ENCODE assay signal across 12 cellular contexts in the genomic region with DNA sequence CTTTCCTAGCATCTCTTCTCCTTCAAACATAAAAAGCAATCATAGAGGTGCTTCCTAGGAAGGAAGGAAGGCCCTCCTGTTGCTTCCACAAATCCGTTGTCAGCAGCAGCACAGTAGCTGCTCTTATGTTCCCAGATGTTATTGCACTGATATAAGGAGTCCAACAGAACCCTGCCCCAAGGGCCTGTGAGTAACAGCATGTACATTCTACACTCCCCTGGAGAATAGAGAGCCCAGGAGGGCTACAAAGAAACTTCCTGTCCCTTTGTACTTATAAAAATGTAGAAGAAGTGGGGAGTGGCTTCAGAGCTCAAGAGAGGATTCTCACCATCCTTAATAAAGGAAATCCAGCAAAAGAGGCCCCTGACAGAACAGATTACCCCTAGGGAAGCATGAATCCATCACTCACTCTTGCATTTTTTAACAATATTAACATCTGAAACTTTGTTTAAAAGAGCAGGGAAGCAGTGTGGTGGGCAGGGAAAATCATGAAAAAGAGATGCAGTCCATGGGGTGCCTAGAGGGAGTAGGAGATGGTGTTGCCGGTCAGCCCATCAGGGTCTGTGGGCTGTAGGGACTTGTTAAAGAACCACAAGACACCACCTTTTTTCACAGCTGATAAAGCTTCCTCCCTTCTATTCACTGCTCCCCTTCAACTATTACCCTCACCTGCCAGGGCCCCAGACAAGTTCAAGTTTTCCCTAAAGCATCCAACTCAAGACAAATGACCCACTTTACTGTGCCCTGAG.
DNase-seq lines count a peak whose midpoint lies in the region; ATAC-seq and TF ChIP-seq lines count a peak whose summit lies in the region.
"Had no signal": no experiment of that assay in that cellular context is flagged by ENCODE, and none has a peak within 500 bp of the region (broad histone marks: within the 10 kb centered on the region; RNA-seq: fewer than 3 reads in every experiment).

No MANE protein-coding gene starts in this region.

- peak overlapping the region; percentile 14 for H2BK5ac ChIP-seq in IMR-90 (ENCODE audit: low read depth, low read length, poor library complexity, severe bottlenecking)

- H3K79me2 ChIP-seq in mammary epithelial cell (ENCODE audit: insufficient read depth, low read length): no peaks in the 10 kb centered on the region

- peak overlapping the region; percentile 91 for H3K18ac ChIP-seq in IMR-90 (ENCODE audit: low read depth, low read length)

- CTCF ChIA-PET in IMR-90 (lab: Yijun Ruan, JAX) (no interaction called here), mammary epithelial cell (lab: Charles Lee; ENCODE audit: low non-redundant PET) (no interaction called here)

- POLR2A ChIA-PET in IMR-90 (lab: Charles Lee; ENCODE audit: unreplicated experiment): interaction anchor here (0.6 kb wide), 1 partner anchor 9 kb away, joined by 4 read pairs; no protein-coding TSS in a partner anchor

- H4K8ac ChIP-seq in IMR-90 (ENCODE audit: low read depth in 2 of 2, low read length in 2 of 2): peak overlapping the region; percentile 44 to 58; a peak in 3 of 4 replicates

- H3K4me2 ChIP-seq in IMR-90 (ENCODE audit: low read depth, low read length): no peak overlapping the region
- H3K4me2 ChIP-seq in mammary epithelial cell (ENCODE audit: insufficient read depth, low read depth, low read length): no peak overlapping the region

- peak overlapping the region; percentile 8 for H4K91ac ChIP-seq in IMR-90 (ENCODE audit: insufficient read depth, low read depth, low read length)

- dilution Hi-C loops in IMR-90 (cut with HindIII; ENCODE audit: low sequenced_read_pairs, unreplicated experiment) (no loop called here), mammary epithelial cell (cut with HindIII; ENCODE audit: low sequenced_read_pairs) (no loop called here)

- TF ChIP-seq RAD21 in IMR-90 (IDR thresholded peaks at IDR 0.05; ENCODE audit: low read length): no peak

- intact Hi-C loops in IMR-90 (cut with micrococcal nuclease) (no loop called here), mammary epithelial cell (cut with micrococcal nuclease) (no loop called here), left lung (cut with DNase I) (no loop called here), posterior cingulate gyrus (cut with DNase I) (no loop called here)

- no peak for TF ChIP-seq POLR2A in IMR-90 (IDR thresholded peaks at IDR 0.05; ENCODE audit: low read depth, low read length)

- no peak overlapping the region for H3K56ac ChIP-seq in IMR-90 (ENCODE audit: extremely low read depth, insufficient read depth, low read length)

- peak overlapping the region; percentile 83 for H3K14ac ChIP-seq in IMR-90 (replicated peaks; ENCODE audit: low read depth, low read length)

- peak overlapping the region; percentile 77; the same call in 1 of the 2 replicates for H3K4ac ChIP-seq in IMR-90 (ENCODE audit: low read depth, low read length)

- H3K27ac ChIP-seq in IMR-90 (ENCODE audit: insufficient read depth, low read length) (no peak overlapping the region), mammary epithelial cell (ENCODE audit: insufficient read depth, low read depth, low read length) (peak overlapping the region; percentile 29), left lung (no peak overlapping the region)
- H3K27ac ChIP-seq: WERI-Rb-1 had no signal

- H3K4me3 ChIP-seq in AG10803 (ENCODE audit: low read length) (no peak overlapping the region), IMR-90 (ENCODE audit: insufficient read depth, low read depth, low read length) (no peak overlapping the region), mammary epithelial cell (replicated peaks in 1 of 3; ENCODE audit: insufficient read depth in 1 of 3, low read depth in 2 of 3, low read length in 3 of 3) (no peak overlapping the region), left lung (no peak overlapping the region)

- H3K36me3 ChIP-seq in IMR-90 (ENCODE audit: control insufficient read depth, insufficient read depth, low read length): no peaks in the 10 kb centered on the region
- H3K36me3 ChIP-seq in mammary epithelial cell (ENCODE audit: insufficient read depth, low read length): no peaks in the 10 kb centered on the region
- H3K36me3 ChIP-seq in left lung: no peaks in the 10 kb centered on the region
- H3K36me3 ChIP-seq: BE2C, WERI-Rb-1 had no signal

- H3K4me1 ChIP-seq in IMR-90 (ENCODE audit: control insufficient read depth, insufficient read depth, low read length): peaks cover 16% of the 10 kb centered on the region
- H3K4me1 ChIP-seq in mammary epithelial cell (ENCODE audit: insufficient read depth, low read length): peaks cover 17% of the 10 kb centered on the region
- H3K4me1 ChIP-seq in left lung: peaks cover 4 to 14% of the 10 kb centered on the region in 2 donors
- H3K4me1 ChIP-seq: BE2C had no signal

- TF ChIP-seq CTCF in AG10803 (conservative IDR thresholded peaks at IDR 0.05; ENCODE audit: low read length) (no peak), IMR-90 (conservative IDR thresholded peaks at IDR 0.05; ENCODE audit: low read depth, low read length) (no peak), mammary epithelial cell (conservative IDR thresholded peaks at IDR 0.05 in 1 of 2, IDR thresholded peaks at IDR 0.05 in 1 of 2; ENCODE audit: extremely low read depth in 1 of 2, insufficient read depth in 1 of 2, low read depth in 1 of 2, low read length in 2 of 2) (no peak), left lung (IDR thresholded peaks at IDR 0.05) (no peak)

- peak overlapping the region; percentile 15 for H2AK9ac ChIP-seq in IMR-90 (replicated peaks; ENCODE audit: low read depth, low read length, poor library complexity)

- in situ Hi-C loops in IMR-90 (cut with MboI; ENCODE audit: low sequenced_read_pairs): no loop called here
- in situ Hi-C loops in mammary epithelial cell (cut with MboI; ENCODE audit: low sequenced_read_pairs in 2 of 2): no loop called here

- no peaks in the 10 kb centered on the region for H3K27me3 ChIP-seq in IMR-90 (ENCODE audit: control insufficient read depth, insufficient read depth, low read length)
- no peaks in the 10 kb centered on the region for H3K27me3 ChIP-seq in mammary epithelial cell (ENCODE audit: insufficient read depth, low read length)
- H3K27me3 ChIP-seq in left lung: no peaks in the 10 kb centered on the region
- H3K27me3 ChIP-seq: BE2C had no signal

- H3K9me3 ChIP-seq in IMR-90 (ENCODE audit: control insufficient read depth, insufficient read depth, low read length) (no peaks in the 10 kb centered on the region), mammary epithelial cell (replicated peaks; ENCODE audit: insufficient read depth, low read length) (no peaks in the 10 kb centered on the region), left lung (no peaks in the 10 kb centered on the region)
- H3K9me3 ChIP-seq: BE2C had no signal

- H2BK15ac ChIP-seq in IMR-90 (ENCODE audit: low read depth, low read length): peak overlapping the region; percentile 94

- peak overlapping the region; percentile 36; the same call in 1 of the 2 replicates for H2AK5ac ChIP-seq in IMR-90 (ENCODE audit: low read depth, low read length)

- no CpG with 5 or more reads among the region's 2 CpGs for WGBS in IMR-90 (ENCODE audit: extremely low coverage in 2 of 2, insufficient read length in 1 of 2), 2 experiments
- WGBS in mammary epithelial cell (ENCODE audit: low coverage, missing lambda C conversion rate): 50% methylated on average over 2 of the region's 2 CpGs

- H2AFZ ChIP-seq in IMR-90 (replicated peaks; ENCODE audit: low read length, poor library complexity): peak overlapping the region; percentile 71
- H2AFZ ChIP-seq in mammary epithelial cell (ENCODE audit: low read depth, low read length): peak overlapping the region; percentile 60

- no TSS peak for BruUV-seq in IMR-90 (replicated peaks; lab: Mats Ljungman, UMichigan)
- BruUV-seq in mammary epithelial cell (replicated peaks; lab: Mats Ljungman, UMichigan): TSS peak; percentile 81

- ATAC-seq in IMR-90 (ENCODE audit: low read depth) (peak; percentile 69), left lung (peak; percentile 18)
- ATAC-seq: activated T-cell treated with anti-CD3 and anti-CD28 coated beads, Interleukin-2, amount 50 U/mL, for 4 hours had no signal

- DNase-seq in AG10803 (ENCODE audit: low read depth): peak; percentile 56
- peak; percentile 43 for DNase-seq in IMR-90
- peak; percentile 66 for DNase-seq in mammary epithelial cell
- DNase-seq in left lung: no peak
- DNase-seq in SHP77 (lab: John Stamatoyannopoulos, UW): no peak
- DNase-seq in RPMI8226: no peak
- no peak for DNase-seq in posterior cingulate gyrus
- no peak for DNase-seq in activated CD4-positive, alpha-beta T cell treated with anti-CD3 and anti-CD28 coated beads for 48 hours
- DNase-seq: activated T-cell treated with anti-CD3 and anti-CD28 coated beads, Interleukin-2, amount 50 U/mL, for 4 hours; BE2C; kidney glomerular epithelial cell; WERI-Rb-1 had no signal

- H3K9ac ChIP-seq in IMR-90 (ENCODE audit: low read depth, low read length) (no peak overlapping the region), mammary epithelial cell (ENCODE audit: insufficient read depth, low read length) (no peak overlapping the region)

- H3K79me1 ChIP-seq in IMR-90 (ENCODE audit: low read depth in 1 of 2, low read length in 2 of 2): no peaks in the 10 kb centered on the region

- peak overlapping the region; percentile 40; the same call in 1 of the 2 replicates for H4K5ac ChIP-seq in IMR-90 (ENCODE audit: low read depth, low read length)

- H3K9me1 ChIP-seq in IMR-90 (ENCODE audit: insufficient read depth, low read length): peaks cover 5% of the 10 kb centered on the region; the same call in 1 of the 2 replicates

- H3K23ac ChIP-seq in IMR-90 (ENCODE audit: low read depth, low read length): no peak overlapping the region; the same call in 1 of the 2 replicates

- H4K20me1 ChIP-seq in IMR-90 (ENCODE audit: insufficient read depth, low read length) (no peaks in the 10 kb centered on the region), mammary epithelial cell (ENCODE audit: insufficient read depth, low read length) (no peaks in the 10 kb centered on the region)

- peak overlapping the region; percentile 73 for H2BK20ac ChIP-seq in IMR-90 (ENCODE audit: low read depth, low read length)

- peak overlapping the region; percentile 78 for H2BK120ac ChIP-seq in IMR-90 (ENCODE audit: low read depth, low read length)

TF ChIP-seq in IMR-90, 13 proteins besides CTCF, POLR2A, EP300 and RAD21:
- TF ChIP-seq CEBPB (IDR thresholded peaks at IDR 0.05; ENCODE audit: low read depth, low read length) (no peak), NFE2L2 (IDR thresholded peaks at IDR 0.05; ENCODE audit: low read depth, low read length) (no peak), RCOR1 (IDR thresholded peaks at IDR 0.05; ENCODE audit: insufficient replicate concordance, low read length) (no peak), CHD1 (IDR thresholded peaks at IDR 0.05; ENCODE audit: low read depth, low read length) (no peak), BHLHE40 (IDR thresholded peaks at IDR 0.05; ENCODE audit: low read depth, low read length) (no peak)

Comparison
In these comparisons a context has a peak if more than half of its experiments do, and no peak if none do; other contexts are left out.
1. DNase-seq: peak in AG10803 (single experiment), IMR-90 (single experiment) and mammary epithelial cell (single experiment); none in left lung (0 of 2), SHP77 (0 of 2), RPMI8226 (single experiment), posterior cingulate gyrus (0 of 10) and activated CD4-positive, alpha-beta T cell treated with anti-CD3 and anti-CD28 coated beads for 48 hours (single experiment).